In genomic region chr9:128276008-128276573, GRCh38 we compare ENCODE assay signal across 8 cellular contexts. TPM values are rescaled to one million over a fixed set of nuclear protein-coding genes. Genes with fewer than 3 reads are reported as not detected.
DNase-seq lines count a peak whose midpoint lies in the region; ATAC-seq and TF ChIP-seq lines count a peak whose summit lies in the region.

Gene SWI5 (plus strand): TSS chr9:128276276.

- H2BK120ac ChIP-seq in trophoblast cell (ENCODE audit: insufficient read depth, low read length, poor library complexity) = peak within 1 kb of the TSS; percentile 99

- H3K4me1 ChIP-seq in adipocyte (ENCODE audit: control insufficient read depth, insufficient read depth, low read length) = peaks cover 24% of the 10 kb centered on the region
- no peaks in the 10 kb centered on the region for H3K4me1 ChIP-seq in cardiac muscle cell (ENCODE audit: low read depth)
- H3K4me1 ChIP-seq in trophoblast cell (ENCODE audit: control insufficient read depth in 1 of 2, insufficient read depth in 2 of 2, low read length in 2 of 2) = peaks cover 18 to 26% of the 10 kb centered on the region in 2 experiments
- H3K4me1 ChIP-seq in tibial nerve = peaks cover 0 to 49% (median 21%) of the 10 kb centered on the region in 4 donors

- peak within 1 kb of the TSS; percentile 34 for H2BK12ac ChIP-seq in trophoblast cell (ENCODE audit: low read length)

- H4K91ac ChIP-seq in trophoblast cell (ENCODE audit: low read depth, low read length) = peak within 1 kb of the TSS; percentile 100

- ATAC-seq in HG02852 (IDR thresholded peaks at IDR 0.05; ENCODE audit: unreplicated experiment) = peak; percentile 94

- peak within 1 kb of the TSS; percentile 97 for H4K8ac ChIP-seq in trophoblast cell (ENCODE audit: low read depth, low read length)

- H3K4ac ChIP-seq in trophoblast cell (ENCODE audit: low read depth, low read length) = peak within 1 kb of the TSS; percentile 99

- H2AFZ ChIP-seq in trophoblast cell (ENCODE audit: insufficient read depth, low read length, poor library complexity) = peak within 1 kb of the TSS; percentile 99

- H3K14ac ChIP-seq in trophoblast cell (ENCODE audit: low read length) = peak within 1 kb of the TSS; percentile 100

- H3K36me3 ChIP-seq in adipocyte (ENCODE audit: control insufficient read depth, insufficient read depth, low read length, severe bottlenecking) (peaks cover 26% of the 10 kb centered on the region), cardiac muscle cell (peaks cover 20% of the 10 kb centered on the region), trophoblast cell (ENCODE audit: control insufficient read depth in 1 of 2, insufficient read depth in 2 of 2, low read length in 2 of 2) (peaks cover 16 to 19% of the 10 kb centered on the region in 2 experiments), tibial nerve (peaks cover 0 to 33% (median 0%) of the 10 kb centered on the region in 3 donors)

- in situ Hi-C loops in GM13976 (cut with MboI; ENCODE audit: low sequenced_read_pairs, unreplicated experiment) = no loop called here

- no CpG with 5 or more reads among the region's 38 CpGs for WGBS in trophoblast cell (ENCODE audit: extremely low coverage, insufficient coverage, insufficient read length)
- 0% methylated on average over 25 to 32 of the region's 38 CpGs for WGBS in tibial nerve, 2 donors

- TF ChIP-seq CTCF in GM13976 (IDR thresholded peaks at IDR 0.05; ENCODE audit: borderline replicate concordance, control extremely low read depth, extremely low read depth, insufficient read depth, missing control alignments) (no peak), cardiac muscle cell (IDR thresholded peaks at IDR 0.05; ENCODE audit: low read depth, low read length) (no peak), tibial nerve (IDR thresholded peaks at IDR 0.05) (peak in 1 of 5 experiments; percentile 26)

- peak within 1 kb of the TSS; percentile 97 for H2BK5ac ChIP-seq in trophoblast cell (ENCODE audit: low read depth, low read length, poor library complexity)

- TF ChIP-seq POLR2A in tibial nerve (IDR thresholded peaks at IDR 0.05) = peak; percentile 61 to 93

- peaks cover 21% of the 10 kb centered on the region for H3K79me1 ChIP-seq in trophoblast cell (ENCODE audit: low read length)

- peak within 1 kb of the TSS; percentile 94 for H2AK5ac ChIP-seq in trophoblast cell (ENCODE audit: low read length)

- peaks cover 19% of the 10 kb centered on the region for H3K79me2 ChIP-seq in trophoblast cell (ENCODE audit: control insufficient read depth, insufficient read depth, low read length, poor library complexity)

- DNase-seq in GM13976 (ENCODE audit: low spot score) = peak; percentile 100
- DNase-seq in NCI-H1436 treated with DMSO at 0.1 percent for 48 hours (lab: John Stamatoyannopoulos, UW) = peak; percentile 98
- DNase-seq in T follicular helper cell (ENCODE audit: low read depth) = peak; percentile 100
- peak; percentile 100 for DNase-seq in adipocyte (ENCODE audit: low read depth)
- DNase-seq in cardiac muscle cell (ENCODE audit: low read depth in 1 of 2, low spot score in 1 of 2) = peak; percentile 100
- peak; percentile 100 for DNase-seq in trophoblast cell
- DNase-seq in tibial nerve (ENCODE audit: low spot score in 2 of 2) = peak; percentile 100

- H3K18ac ChIP-seq in trophoblast cell (ENCODE audit: low read length) = peak within 1 kb of the TSS; percentile 99

- H3K27me3 ChIP-seq in adipocyte (replicated peaks; ENCODE audit: control insufficient read depth, insufficient read depth, low read length) (no peaks in the 10 kb centered on the region), cardiac muscle cell (no peaks in the 10 kb centered on the region), trophoblast cell (ENCODE audit: insufficient read depth, low read length) (no peaks in the 10 kb centered on the region), tibial nerve (no peaks in the 10 kb centered on the region)

- peak within 1 kb of the TSS; percentile 86 for H4K12ac ChIP-seq in trophoblast cell (ENCODE audit: low read depth, low read length)

- H3K4me3 ChIP-seq in adipocyte (ENCODE audit: low read length) = peak within 1 kb of the TSS; percentile 99
- H3K4me3 ChIP-seq in cardiac muscle cell = peak within 1 kb of the TSS; percentile 96
- peak within 1 kb of the TSS; percentile 89 for H3K4me3 ChIP-seq in trophoblast cell (ENCODE audit: low read depth, low read length)
- peak within 1 kb of the TSS; percentile 83 to 91 (median 86) for H3K4me3 ChIP-seq in tibial nerve

- peak within 1 kb of the TSS; percentile 99 for H3K4me2 ChIP-seq in trophoblast cell (ENCODE audit: low read length)

- H3K9ac ChIP-seq in adipocyte (ENCODE audit: low read length) (peak within 1 kb of the TSS; percentile 97), trophoblast cell (ENCODE audit: low read length) (peak within 1 kb of the TSS; percentile 92)

- H3K27ac ChIP-seq in cardiac muscle cell (peak within 1 kb of the TSS; percentile 97), trophoblast cell (ENCODE audit: low read depth, low read length) (peak within 1 kb of the TSS; percentile 86), tibial nerve (peak within 1 kb of the TSS; percentile 79 to 91 (median 90))

- no peak within 1 kb of the TSS for H3K23ac ChIP-seq in trophoblast cell (ENCODE audit: low read length)

- H3K9me3 ChIP-seq in adipocyte (ENCODE audit: control insufficient read depth, low read length) (no peaks in the 10 kb centered on the region), cardiac muscle cell (ENCODE audit: low read depth) (no peaks in the 10 kb centered on the region), trophoblast cell (ENCODE audit: insufficient read depth, low read depth, low read length) (no peaks in the 10 kb centered on the region), tibial nerve (no peaks in the 10 kb centered on the region)

- TF ChIP-seq EP300 in tibial nerve (IDR thresholded peaks at IDR 0.05) = peak; percentile 95 to 97

RNA-seq across cellular contexts. Expression of gene SWI5, which starts in this region (rescaled TPM):
- total RNA-seq in cardiac muscle cell (37.7 and 61.0 TPM in 2 replicates), tibial nerve (10 to 100 TPM; 27.5 to 39.8 (median 32.9) TPM)
- 58.2 and 82.6 TPM in 2 replicates for polyA plus RNA-seq in cardiac muscle cell
- 42.0 and 44.4 TPM in 2 replicates for polyA plus RNA-seq in trophoblast cell (2013)

Comparison
In these comparisons a context has a peak if more than half of its experiments do, and no peak if none do; other contexts are left out.
1. Peak in every context shown above with its lines: DNase-seq, ATAC-seq, H3K4me3 ChIP-seq and H3K27ac ChIP-seq.